Comparison of ENCODE assay signal across 20 cellular contexts in the genomic region with DNA sequence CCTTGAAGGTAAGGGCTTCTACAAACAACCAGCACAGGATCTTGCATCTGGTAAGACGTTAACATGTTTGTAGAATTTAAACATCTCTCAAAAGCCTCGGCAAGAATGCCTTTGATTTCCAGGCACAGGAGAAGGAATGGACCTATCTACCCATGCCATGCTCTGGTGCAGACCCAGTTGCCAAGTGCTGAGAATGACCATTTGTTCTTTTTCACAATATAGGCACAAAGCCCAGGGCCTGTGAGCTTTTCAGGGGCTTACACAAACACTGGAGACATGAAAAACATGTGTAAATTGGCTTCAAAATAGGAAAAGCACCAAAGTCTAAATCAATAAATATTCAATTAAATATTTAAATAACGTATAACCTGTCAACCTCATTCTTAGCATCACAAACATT.
"Had no signal": no experiment of that assay in that cellular context is flagged by ENCODE, and none has a peak within 500 bp of the region (broad histone marks: within the 10 kb centered on the region; RNA-seq: fewer than 3 reads in every experiment).

No MANE protein-coding gene starts in this region.

- DNase-seq: activated CD4-positive, alpha-beta T cell treated with anti-CD3 and anti-CD28 coated beads for 4 hours; activated CD8-positive, alpha-beta memory T cell treated with anti-CD3 and anti-CD28 coated beads, Interleukin-2, amount 50 U/mL, for 4 hours; activated CD8-positive, alpha-beta T cell treated with anti-CD3 and anti-CD28 coated beads for 36 hours; activated naive CD4-positive, alpha-beta T cell treated with anti-CD3 and anti-CD28 coated beads, Interleukin-2, amount 50 U/mL, for 16 hours; activated naive CD8-positive, alpha-beta T cell treated with anti-CD3 and anti-CD28 coated beads, Interleukin-2, amount 10 ng/mL, durations not matched to agents 7 days and 5 days; adrenal gland; MG63; MV-4-11; NCI-H1092 treated with DMSO at 0.1 percent for 48 hours; NCI-H1436; NCI-H1694 treated with DMSO at 0.1 percent for 48 hours; NCI-H2081; NCI-H446; NCI-H524; Peyer's patch; Right ventricle myocardium superior; SJCRH30; SK-N-SH; SW 1271 had no signal

- ATAC-seq: activated CD4-positive, CD25-positive, alpha-beta regulatory T cell treated with anti-CD3 and anti-CD28 coated beads, Interleukin-2, amount 50 U/mL, for 24 hours; activated CD8-positive, alpha-beta T cell treated with anti-CD3 and anti-CD28 coated beads for 36 hours had no signal
